Comparison of ENCODE assay signal across 21 cellular contexts in the genomic region with DNA sequence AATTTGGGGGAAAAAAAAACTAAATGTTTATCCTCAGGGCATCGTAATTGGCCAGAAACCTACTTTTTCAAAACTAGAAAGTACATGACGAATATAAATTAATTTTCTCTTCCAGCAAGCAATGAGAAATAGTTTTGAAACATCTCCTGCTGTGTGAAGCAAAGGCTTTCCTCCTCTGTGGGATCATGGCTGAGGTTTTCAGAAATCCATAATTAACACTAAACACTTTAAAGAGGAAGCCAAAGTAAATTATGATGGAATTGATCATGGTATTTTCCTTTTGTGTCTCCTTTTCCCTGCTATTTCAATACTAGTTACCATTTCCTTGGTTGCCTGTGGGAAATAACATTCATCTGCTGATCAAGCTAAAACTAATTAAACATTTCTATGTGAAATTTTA.
DNase-seq lines count a peak whose midpoint lies in the region; TF ChIP-seq lines count a peak whose summit lies in the region.
"Had no signal": no experiment of that assay in that cellular context is flagged by ENCODE, and none has a peak within 500 bp of the region (broad histone marks: within the 10 kb centered on the region; RNA-seq: fewer than 3 reads in every experiment).

No MANE protein-coding gene starts in this region.

- H3K27me3 Mint-ChIP-seq in CD4-positive, alpha-beta memory T cell: no peaks in the 10 kb centered on the region
- H3K27me3 Mint-ChIP-seq: CD4-positive, CD25-positive, alpha-beta regulatory T cell had no signal

- intact Hi-C loops in A673 (cut with micrococcal nuclease; ENCODE audit: unreplicated experiment): no loop called here
- intact Hi-C loops in CD4-positive, alpha-beta memory T cell (cut with micrococcal nuclease): no loop called here

- no peak overlapping the region for H3K27ac Mint-ChIP-seq in CD4-positive, alpha-beta memory T cell
- H3K27ac Mint-ChIP-seq: CD14-positive monocyte; CD4-positive, CD25-positive, alpha-beta regulatory T cell; CD8-positive, alpha-beta T cell had no signal

- H3K36me3 ChIP-seq in A673 (ENCODE audit: insufficient read depth, low read length, poor library complexity, severe bottlenecking) (no peaks in the 10 kb centered on the region), SK-N-MC (ENCODE audit: insufficient read depth, low read length) (no peaks in the 10 kb centered on the region)
- no peaks in the 10 kb centered on the region for H3K36me3 ChIP-seq in CD4-positive, alpha-beta memory T cell (ENCODE audit: insufficient read depth, low read length)
- H3K36me3 ChIP-seq: BE2C, BLaER1 had no signal

- no peak overlapping the region for H3K4me3 ChIP-seq in A673 (ENCODE audit: low read depth, low read length, poor library complexity, severe bottlenecking)
- peak overlapping the region; percentile 12; the same call in 1 of the 2 replicates for H3K4me3 ChIP-seq in SK-N-MC
- H3K4me3 ChIP-seq in CD4-positive, alpha-beta memory T cell (ENCODE audit: low read length in 2 of 2): no peak overlapping the region
- H3K4me3 ChIP-seq: A549, BLaER1 had no signal

- H3K4me1 Mint-ChIP-seq in CD4-positive, alpha-beta memory T cell: no peaks in the 10 kb centered on the region
- H3K4me1 Mint-ChIP-seq: CD14-positive monocyte; CD4-positive, CD25-positive, alpha-beta regulatory T cell had no signal

- CTCF ChIA-PET in A673 (lab: Charles Lee): no interaction called here
- CTCF ChIA-PET in CD4-positive, alpha-beta memory T cell (lab: Charles Lee; ENCODE audit: partially characterized antibody): no interaction called here

- no peak overlapping the region for H3K4me3 Mint-ChIP-seq in CD4-positive, alpha-beta memory T cell
- H3K4me3 Mint-ChIP-seq: CD14-positive monocyte; CD4-positive, CD25-positive, alpha-beta regulatory T cell; CD8-positive, alpha-beta T cell had no signal

- no peak overlapping the region for H3K27ac ChIP-seq in A673 (ENCODE audit: low read depth, low read length, poor library complexity, severe bottlenecking)
- peak overlapping the region; percentile 10 for H3K27ac ChIP-seq in SK-N-MC
- no peak overlapping the region for H3K27ac ChIP-seq in CD4-positive, alpha-beta memory T cell (ENCODE audit: low read depth, low read length)
- H3K27ac ChIP-seq: 22Rv1, A549, BLaER1 had no signal

- H3K36me3 Mint-ChIP-seq in CD4-positive, alpha-beta memory T cell: no peaks in the 10 kb centered on the region
- H3K36me3 Mint-ChIP-seq: CD14-positive monocyte; CD4-positive, CD25-positive, alpha-beta regulatory T cell; CD8-positive, alpha-beta T cell had no signal

- no peaks in the 10 kb centered on the region for H3K9me3 ChIP-seq in A673 (ENCODE audit: low read depth, low read length, poor library complexity, severe bottlenecking)
- H3K9me3 ChIP-seq in SK-N-MC (ENCODE audit: low read depth, low read length): no peaks in the 10 kb centered on the region
- H3K9me3 ChIP-seq in CD4-positive, alpha-beta memory T cell (ENCODE audit: control insufficient read depth in 1 of 2, low read length in 2 of 2): no peaks in the 10 kb centered on the region
- H3K9me3 ChIP-seq: A549, BE2C, BLaER1, Caco-2 had no signal

- H3K4me1 ChIP-seq in A673 (ENCODE audit: insufficient read depth, low read length, poor library complexity, severe bottlenecking): no peaks in the 10 kb centered on the region
- no peaks in the 10 kb centered on the region for H3K4me1 ChIP-seq in CD4-positive, alpha-beta memory T cell (ENCODE audit: insufficient read depth, low read length)
- H3K4me1 ChIP-seq: A549, BE2C, BLaER1, Caco-2 had no signal

- peaks cover 0 to 20% (median 9%) of the 10 kb centered on the region in 8 donors for H3K9me3 Mint-ChIP-seq in CD4-positive, alpha-beta memory T cell

- TF ChIP-seq CTCF in A673 (conservative IDR thresholded peaks at IDR 0.05; ENCODE audit: low read depth, low read length): no peak

- H3K9ac ChIP-seq in SK-N-MC (ENCODE audit: insufficient read length): no peak overlapping the region
- H3K9ac ChIP-seq: BLaER1 had no signal

- POLR2A ChIA-PET in A673 (lab: Charles Lee; ENCODE audit: low non-redundant PET): interaction anchor here (0.6 kb wide), 1 partner anchor 500 kb away, joined by 6 read pairs; no protein-coding TSS in a partner anchor
- POLR2A ChIA-PET in CD4-positive, alpha-beta memory T cell (lab: Charles Lee; ENCODE audit: partially characterized antibody): no interaction called here

- H3K27me3 ChIP-seq in A673 (replicated peaks; ENCODE audit: insufficient read depth, low read depth, low read length, poor library complexity): no peaks in the 10 kb centered on the region
- H3K27me3 ChIP-seq in CD4-positive, alpha-beta memory T cell (ENCODE audit: insufficient read depth, low read length): no peaks in the 10 kb centered on the region
- H3K27me3 ChIP-seq: BE2C, BLaER1 had no signal

- BruUV-seq in A673 (replicated peaks; lab: Mats Ljungman, UMichigan): no TSS peak

- peak; percentile 33 for DNase-seq in A673 (ENCODE audit: low spot score)
- DNase-seq in NCI-H69 (lab: John Stamatoyannopoulos, UW): peak; percentile 39
- DNase-seq in SK-N-MC (ENCODE audit: low read depth, low spot score): peak; percentile 83
- DNase-seq in astrocyte of the hippocampus (ENCODE audit: low read depth, low spot score): peak; percentile 15
- no peak for DNase-seq in CD4-positive, alpha-beta memory T cell
- no peak for DNase-seq in NCI-H2029 (lab: John Stamatoyannopoulos, UW)
- no peak for DNase-seq in NCI-H1930 (lab: John Stamatoyannopoulos, UW)
- DNase-seq in HT-29 (ENCODE audit: low spot score): no peak
- DNase-seq: ACHN; BE2C; C1 segment of cervical spinal cord; Caco-2; Calu3; CD4-positive, CD25-positive, alpha-beta regulatory T cell; CD8-positive, alpha-beta T cell; DMS79 treated with DMSO at 0.1 percent for 48 hours; GF-D8 had no signal

Comparison
In these comparisons a context has a peak if more than half of its experiments do, and no peak if none do; other contexts are left out.
1. DNase-seq: peak in A673 (single experiment), NCI-H69 (single experiment), SK-N-MC (single experiment) and astrocyte of the hippocampus (single experiment); none in CD4-positive, alpha-beta memory T cell (0 of 5), NCI-H2029 (single experiment), NCI-H1930 (0 of 2) and HT-29 (single experiment).